ENCODE assay signal across 10 cellular contexts in the genomic region with DNA sequence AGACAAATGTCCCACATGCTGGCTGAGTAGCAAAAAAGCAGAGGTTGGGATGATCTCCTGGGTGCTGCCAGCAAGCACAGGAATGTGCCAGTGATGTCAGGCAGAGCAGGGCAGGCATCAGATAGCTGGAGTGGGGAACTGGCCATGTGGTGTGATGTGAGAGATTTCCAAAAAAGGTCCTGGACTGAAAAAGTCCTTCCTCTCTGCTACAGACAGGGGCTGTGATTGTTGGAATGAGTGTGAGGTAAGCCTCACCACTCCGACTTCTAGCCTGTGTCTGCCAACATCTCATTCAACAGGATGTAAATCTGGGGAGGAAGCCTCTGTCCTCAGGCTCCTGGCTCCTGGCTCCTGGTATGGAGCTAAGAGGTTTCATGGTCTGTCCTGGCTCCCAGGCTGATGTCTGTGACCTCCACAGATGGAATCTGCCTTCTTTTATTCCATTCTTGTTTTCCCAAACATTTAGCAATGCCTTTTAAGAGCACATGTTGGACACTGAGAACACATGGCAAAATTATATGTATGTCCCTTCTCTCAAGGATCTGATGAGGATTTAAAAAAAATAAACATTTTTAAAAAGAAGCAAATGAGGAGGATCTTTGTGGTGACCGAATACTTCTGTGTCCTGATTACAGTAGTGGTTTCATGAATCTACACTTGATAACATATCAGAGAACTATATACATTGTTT. TPM values are rescaled to one million over a fixed set of nuclear protein-coding genes. Genes with fewer than 3 reads are reported as not detected.
DNase-seq lines count a peak whose midpoint lies in the region; ATAC-seq and TF ChIP-seq lines count a peak whose summit lies in the region.
"Had no signal": no experiment of that assay in that cellular context is flagged by ENCODE, and none has a peak within 500 bp of the region (broad histone marks: within the 10 kb centered on the region; RNA-seq: fewer than 3 reads in every experiment).

No MANE protein-coding gene starts in this region.

- no peak for TF ChIP-seq RAD21 in SK-N-SH (IDR thresholded peaks at IDR 0.05; ENCODE audit: low read length)

- H3K9ac ChIP-seq in SK-N-SH = no peak overlapping the region; the same call in 1 of the 2 replicates

- no peaks in the 10 kb centered on the region for H3F3A ChIP-seq in SK-N-SH (replicated peaks; ENCODE audit: insufficient read depth)

- H3K4me1 ChIP-seq in SK-N-SH (ENCODE audit: control insufficient read depth in 1 of 2, insufficient read depth in 2 of 2, low read depth in 1 of 2, low read length in 1 of 2) = peaks cover 7 to 9% of the 10 kb centered on the region in 2 experiments; a peak in 3 of 4 replicates

- H3K9me2 ChIP-seq in SK-N-SH = no peaks in the 10 kb centered on the region

- H3K4me2 ChIP-seq in SK-N-SH = no peak overlapping the region

- H3K27me3 ChIP-seq in BJ (ENCODE audit: control insufficient read depth, insufficient read depth, low read length) = no peaks in the 10 kb centered on the region
- H3K27me3 ChIP-seq in SK-N-SH (ENCODE audit: insufficient read depth) = no peaks in the 10 kb centered on the region

- H2AFZ ChIP-seq in SK-N-SH (ENCODE audit: low read depth) = no peak overlapping the region

- POLR2A ChIA-PET in BJ (lab: Charles Lee) = interaction anchor here (0.9 kb wide), 1 partner anchor 14 kb away, joined by 4 read pairs; no protein-coding TSS in a partner anchor
- POLR2A ChIA-PET in SK-N-SH (lab: Yijun Ruan, JAX) = no interaction called here

- no peaks in the 10 kb centered on the region for H3K36me3 ChIP-seq in BJ (ENCODE audit: control insufficient read depth, insufficient read depth, low read length)
- no peaks in the 10 kb centered on the region for H3K36me3 ChIP-seq in SK-N-SH (replicated peaks in 1 of 2; ENCODE audit: control insufficient read depth in 1 of 2, insufficient read depth in 2 of 2, low read length in 1 of 2)

- TF ChIP-seq EP300 in SK-N-SH (IDR thresholded peaks at IDR 0.05; ENCODE audit: borderline replicate concordance in 1 of 2, low read depth in 1 of 2, low read length in 1 of 2) = no peak

- H3K4me3 ChIP-seq in BJ (ENCODE audit: low read depth, low read length) (no peak overlapping the region), SK-N-SH (ENCODE audit: low read depth in 2 of 2, low read length in 1 of 2) (no peak overlapping the region), fibroblast of villous mesenchyme (ENCODE audit: low read depth, low read length) (no peak overlapping the region)

- no peaks in the 10 kb centered on the region for H4K20me1 ChIP-seq in SK-N-SH (ENCODE audit: insufficient read depth)

- 49% methylated on average over 2 of the region's 2 CpGs for WGBS in SK-N-SH (ENCODE audit: low lambda C conversion rate)

- H3K27ac ChIP-seq in SK-N-SH (ENCODE audit: low read depth in 2 of 2, low read length in 1 of 2) = peak overlapping the region; percentile 42 to 58; a peak in 3 of 4 replicates

- no peak; the same call in 1 of the 2 replicates for TF ChIP-seq CTCF in BJ (IDR thresholded peaks at IDR 0.05; ENCODE audit: insufficient read depth, low read depth, low read length)
- no peak for TF ChIP-seq CTCF in SK-N-SH (IDR thresholded peaks at IDR 0.05)
- TF ChIP-seq CTCF in fibroblast of villous mesenchyme (IDR thresholded peaks at IDR 0.05; ENCODE audit: insufficient read depth, low read depth, low read length) = peak; percentile 15

- CTCF ChIA-PET in BJ (lab: Yijun Ruan, JAX) (interaction anchor here (0.6 to 1.8 kb wide), 7 partner anchors 10 to 112 kb away, joined by 3 to 4 read pairs (median 3); no protein-coding TSS in a partner anchor), SK-N-SH (lab: Yijun Ruan, JAX) (no interaction called here)

- H3K9me3 ChIP-seq in SK-N-SH = no peaks in the 10 kb centered on the region

- no peaks in the 10 kb centered on the region for H3K79me2 ChIP-seq in SK-N-SH (ENCODE audit: insufficient read depth)

- peak; percentile 57 for DNase-seq in BJ (ENCODE audit: low read depth)
- DNase-seq in SK-N-SH = peak; percentile 45
- peak; percentile 87 for DNase-seq in fibroblast of villous mesenchyme (ENCODE audit: low read depth)
- peak; percentile 81 for DNase-seq in myocyte (ENCODE audit: low read depth)
- no peak for DNase-seq in central memory CD4-positive, alpha-beta T cell
- DNase-seq: CD4-positive, CD25-positive, alpha-beta regulatory T cell; SHP77 treated with DMSO at 0.1 percent for 48 hours had no signal

- ATAC-seq in HG03025 (IDR thresholded peaks at IDR 0.05; ENCODE audit: low FRiP score, unreplicated experiment) = no peak
- ATAC-seq in GM18861 (IDR thresholded peaks at IDR 0.05; ENCODE audit: unreplicated experiment) = no peak
- ATAC-seq in HG02798 (IDR thresholded peaks at IDR 0.05; ENCODE audit: poor library complexity, unreplicated experiment) = no peak

TF ChIP-seq in SK-N-SH, 30 proteins besides CTCF, POLR2A, EP300 and RAD21 (continues in another document):
- no peak for TF ChIP-seq MEF2A (IDR thresholded peaks at IDR 0.05; ENCODE audit: borderline replicate concordance, low read depth)
- TF ChIP-seq RCOR1 (IDR thresholded peaks at IDR 0.05; ENCODE audit: low read length) = peak; percentile 60
- no peak for TF ChIP-seq POLR2AphosphoS5 (IDR thresholded peaks at IDR 0.05; ENCODE audit: low read depth, low read length)
- TF ChIP-seq NRF1 (IDR thresholded peaks at IDR 0.05; ENCODE audit: low read depth, low read length) = no peak
- TF ChIP-seq EZH2phosphoT487 (IDR thresholded peaks at IDR 0.05; ENCODE audit: borderline replicate concordance, low read depth) = no peak
- no peak for TF ChIP-seq ELF1 (IDR thresholded peaks at IDR 0.05)
- TF ChIP-seq, protein P1, sequence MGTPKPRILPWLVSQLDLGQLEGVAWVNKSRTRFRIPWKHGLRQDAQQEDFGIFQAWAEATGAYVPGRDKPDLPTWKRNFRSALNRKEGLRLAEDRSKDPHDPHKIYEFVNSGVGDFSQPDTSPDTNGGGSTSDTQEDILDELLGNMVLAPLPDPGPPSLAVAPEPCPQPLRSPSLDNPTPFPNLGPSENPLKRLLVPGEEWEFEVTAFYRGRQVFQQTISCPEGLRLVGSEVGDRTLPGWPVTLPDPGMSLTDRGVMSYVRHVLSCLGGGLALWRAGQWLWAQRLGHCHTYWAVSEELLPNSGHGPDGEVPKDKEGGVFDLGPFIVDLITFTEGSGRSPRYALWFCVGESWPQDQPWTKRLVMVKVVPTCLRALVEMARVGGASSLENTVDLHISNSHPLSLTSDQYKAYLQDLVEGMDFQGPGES (IDR thresholded peaks at IDR 0.05; ENCODE audit: low read depth, low read length) = no peak
- no peak for TF ChIP-seq SMC3 (IDR thresholded peaks at IDR 0.05; ENCODE audit: low read depth, low read length)
- TF ChIP-seq FOXM1 (IDR thresholded peaks at IDR 0.05; ENCODE audit: low read depth) = no peak
- TF ChIP-seq GABPA (IDR thresholded peaks at IDR 0.05; ENCODE audit: low read depth) = no peak
- peak; percentile 32; the same call in 1 of the 2 replicates for TF ChIP-seq TCF12 (IDR thresholded peaks at IDR 0.05)
- peak; percentile 33; the same call in 1 of the 2 replicates for TF ChIP-seq MXI1 (IDR thresholded peaks at IDR 0.05; ENCODE audit: low read depth, low read length)
- peak; percentile 21 for TF ChIP-seq CHD2 (IDR thresholded peaks at IDR 0.05; ENCODE audit: low read length, partially characterized antibody)
- TF ChIP-seq, protein P2, sequence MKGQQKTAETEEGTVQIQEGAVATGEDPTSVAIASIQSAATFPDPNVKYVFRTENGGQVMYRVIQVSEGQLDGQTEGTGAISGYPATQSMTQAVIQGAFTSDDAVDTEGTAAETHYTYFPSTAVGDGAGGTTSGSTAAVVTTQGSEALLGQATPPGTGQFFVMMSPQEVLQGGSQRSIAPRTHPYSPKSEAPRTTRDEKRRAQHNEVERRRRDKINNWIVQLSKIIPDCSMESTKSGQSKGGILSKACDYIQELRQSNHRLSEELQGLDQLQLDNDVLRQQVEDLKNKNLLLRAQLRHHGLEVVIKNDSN (IDR thresholded peaks at IDR 0.05; ENCODE audit: borderline replicate concordance, low read depth) = peak; percentile 11; the same call in 1 of the 2 replicates
- TF ChIP-seq FOSL2 (IDR thresholded peaks at IDR 0.05; ENCODE audit: borderline replicate concordance, low read depth) = no peak
- no peak for TF ChIP-seq ZBTB33 (IDR thresholded peaks at IDR 0.05; ENCODE audit: borderline replicate concordance, low read depth)
- TF ChIP-seq, protein P3, sequence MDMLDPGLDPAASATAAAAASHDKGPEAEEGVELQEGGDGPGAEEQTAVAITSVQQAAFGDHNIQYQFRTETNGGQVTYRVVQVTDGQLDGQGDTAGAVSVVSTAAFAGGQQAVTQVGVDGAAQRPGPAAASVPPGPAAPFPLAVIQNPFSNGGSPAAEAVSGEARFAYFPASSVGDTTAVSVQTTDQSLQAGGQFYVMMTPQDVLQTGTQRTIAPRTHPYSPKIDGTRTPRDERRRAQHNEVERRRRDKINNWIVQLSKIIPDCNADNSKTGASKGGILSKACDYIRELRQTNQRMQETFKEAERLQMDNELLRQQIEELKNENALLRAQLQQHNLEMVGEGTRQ (IDR thresholded peaks at IDR 0.05; ENCODE audit: borderline replicate concordance, low read depth, low read length) = no peak
- peak; percentile 68 for TF ChIP-seq MAX (IDR thresholded peaks at IDR 0.05; ENCODE audit: low read depth)

RNA-seq across cellular contexts. Expression of gene STK38L, which starts 50.1 kb away (rescaled TPM):
- polyA plus RNA-seq in BJ (2011; rRNA removed) (4.8 and 13.9 TPM in 2 replicates), SK-N-SH (2012; rRNA removed) (4.7 and 5.7 TPM in 2 replicates)
- 7.3 and 8.5 TPM in 2 replicates for polyA minus RNA-seq in BJ (2011; rRNA and poly(A)+ RNA removed)
- 6.7 and 9.2 TPM in 2 replicates for polyA plus RNA-seq in SK-N-SH (2012; cell fraction: cytosol; rRNA removed)
- 4.0 and 9.3 TPM in 2 replicates for polyA plus RNA-seq in SK-N-SH (2012; cell fraction: nucleus; rRNA removed)
- total RNA-seq in fibroblast of villous mesenchyme (38.9 and 57.7 TPM in 2 replicates), myocyte (22.6 and 32.8 TPM in 2 replicates)
- 23.9 TPM for polyA plus RNA-seq in myocyte (2012)
